Comparison of ENCODE assay signal across 1 cellular context in the genomic region with DNA sequence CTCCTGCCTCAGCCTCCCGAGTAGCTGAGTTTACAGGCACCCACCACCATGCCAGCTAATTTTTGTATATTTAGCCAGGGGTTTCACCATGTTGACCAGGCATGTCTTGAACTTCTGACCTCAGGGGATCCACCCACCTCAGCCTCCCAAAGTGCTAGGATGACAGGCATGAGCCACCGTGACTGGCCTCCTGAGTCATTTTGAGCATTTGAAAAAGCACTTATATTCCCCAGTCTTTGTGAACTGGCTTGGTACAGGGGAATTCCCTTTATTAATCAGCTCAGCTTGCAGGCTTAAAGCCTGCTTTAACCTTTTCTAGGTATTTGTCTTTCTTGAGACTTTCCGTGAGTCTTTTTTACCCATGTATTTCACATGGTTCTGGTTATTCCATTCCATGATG.
TF ChIP-seq lines count a peak whose summit lies in the region.

No MANE protein-coding gene starts in this region.

TF ChIP-seq in GM23338, 12 proteins besides CTCF, POLR2A, EP300 and RAD21 (continued from another document):
- TF ChIP-seq, protein P1, sequence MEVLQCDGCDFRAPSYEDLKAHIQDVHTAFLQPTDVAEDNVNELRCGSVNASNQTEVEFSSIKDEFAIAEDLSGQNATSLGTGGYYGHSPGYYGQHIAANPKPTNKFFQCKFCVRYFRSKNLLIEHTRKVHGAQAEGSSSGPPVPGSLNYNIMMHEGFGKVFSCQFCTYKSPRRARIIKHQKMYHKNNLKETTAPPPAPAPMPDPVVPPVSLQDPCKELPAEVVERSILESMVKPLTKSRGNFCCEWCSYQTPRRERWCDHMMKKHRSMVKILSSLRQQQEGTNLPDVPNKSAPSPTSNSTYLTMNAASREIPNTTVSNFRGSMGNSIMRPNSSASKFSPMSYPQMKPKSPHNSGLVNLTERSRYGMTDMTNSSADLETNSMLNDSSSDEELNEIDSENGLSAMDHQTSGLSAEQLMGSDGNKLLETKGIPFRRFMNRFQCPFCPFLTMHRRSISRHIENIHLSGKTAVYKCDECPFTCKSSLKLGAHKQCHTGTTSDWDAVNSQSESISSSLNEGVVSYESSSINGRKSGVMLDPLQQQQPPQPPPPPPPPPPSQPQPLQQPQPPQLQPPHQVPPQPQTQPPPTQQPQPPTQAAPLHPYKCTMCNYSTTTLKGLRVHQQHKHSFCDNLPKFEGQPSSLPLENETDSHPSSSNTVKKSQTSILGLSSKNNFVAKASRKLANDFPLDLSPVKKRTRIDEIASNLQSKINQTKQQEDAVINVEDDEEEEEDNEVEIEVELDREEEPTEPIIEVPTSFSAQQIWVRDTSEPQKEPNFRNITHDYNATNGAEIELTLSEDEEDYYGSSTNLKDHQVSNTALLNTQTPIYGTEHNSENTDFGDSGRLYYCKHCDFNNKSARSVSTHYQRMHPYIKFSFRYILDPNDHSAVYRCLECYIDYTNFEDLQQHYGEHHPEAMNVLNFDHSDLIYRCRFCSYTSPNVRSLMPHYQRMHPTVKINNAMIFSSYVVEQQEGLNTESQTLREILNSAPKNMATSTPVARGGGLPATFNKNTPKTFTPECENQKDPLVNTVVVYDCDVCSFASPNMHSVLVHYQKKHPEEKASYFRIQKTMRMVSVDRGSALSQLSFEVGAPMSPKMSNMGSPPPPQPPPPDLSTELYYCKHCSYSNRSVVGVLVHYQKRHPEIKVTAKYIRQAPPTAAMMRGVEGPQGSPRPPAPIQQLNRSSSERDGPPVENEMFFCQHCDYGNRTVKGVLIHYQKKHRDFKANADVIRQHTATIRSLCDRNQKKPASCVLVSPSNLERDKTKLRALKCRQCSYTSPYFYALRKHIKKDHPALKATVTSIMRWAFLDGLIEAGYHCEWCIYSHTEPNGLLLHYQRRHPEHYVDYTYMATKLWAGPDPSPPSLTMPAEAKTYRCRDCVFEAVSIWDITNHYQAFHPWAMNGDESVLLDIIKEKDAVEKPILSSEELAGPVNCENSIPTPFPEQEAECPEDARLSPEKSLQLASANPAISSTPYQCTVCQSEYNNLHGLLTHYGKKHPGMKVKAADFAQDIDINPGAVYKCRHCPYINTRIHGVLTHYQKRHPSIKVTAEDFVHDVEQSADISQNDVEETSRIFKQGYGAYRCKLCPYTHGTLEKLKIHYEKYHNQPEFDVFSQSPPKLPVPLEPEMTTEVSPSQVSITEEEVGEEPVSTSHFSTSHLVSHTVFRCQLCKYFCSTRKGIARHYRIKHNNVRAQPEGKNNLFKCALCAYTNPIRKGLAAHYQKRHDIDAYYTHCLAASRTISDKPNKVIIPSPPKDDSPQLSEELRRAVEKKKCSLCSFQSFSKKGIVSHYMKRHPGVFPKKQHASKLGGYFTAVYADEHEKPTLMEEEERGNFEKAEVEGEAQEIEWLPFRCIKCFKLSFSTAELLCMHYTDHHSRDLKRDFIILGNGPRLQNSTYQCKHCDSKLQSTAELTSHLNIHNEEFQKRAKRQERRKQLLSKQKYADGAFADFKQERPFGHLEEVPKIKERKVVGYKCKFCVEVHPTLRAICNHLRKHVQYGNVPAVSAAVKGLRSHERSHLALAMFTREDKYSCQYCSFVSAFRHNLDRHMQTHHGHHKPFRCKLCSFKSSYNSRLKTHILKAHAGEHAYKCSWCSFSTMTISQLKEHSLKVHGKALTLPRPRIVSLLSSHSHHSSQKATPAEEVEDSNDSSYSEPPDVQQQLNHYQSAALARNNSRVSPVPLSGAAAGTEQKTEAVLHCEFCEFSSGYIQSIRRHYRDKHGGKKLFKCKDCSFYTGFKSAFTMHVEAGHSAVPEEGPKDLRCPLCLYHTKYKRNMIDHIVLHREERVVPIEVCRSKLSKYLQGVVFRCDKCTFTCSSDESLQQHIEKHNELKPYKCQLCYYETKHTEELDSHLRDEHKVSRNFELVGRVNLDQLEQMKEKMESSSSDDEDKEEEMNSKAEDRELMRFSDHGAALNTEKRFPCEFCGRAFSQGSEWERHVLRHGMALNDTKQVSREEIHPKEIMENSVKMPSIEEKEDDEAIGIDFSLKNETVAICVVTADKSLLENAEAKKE (CRISPR knock-in tag; IDR thresholded peaks at IDR 0.05), result no peak
TF ChIP-seq in GM23338: peak in this region for 0.
